14 cellular contexts compared by ENCODE assay signal in the genomic region with DNA sequence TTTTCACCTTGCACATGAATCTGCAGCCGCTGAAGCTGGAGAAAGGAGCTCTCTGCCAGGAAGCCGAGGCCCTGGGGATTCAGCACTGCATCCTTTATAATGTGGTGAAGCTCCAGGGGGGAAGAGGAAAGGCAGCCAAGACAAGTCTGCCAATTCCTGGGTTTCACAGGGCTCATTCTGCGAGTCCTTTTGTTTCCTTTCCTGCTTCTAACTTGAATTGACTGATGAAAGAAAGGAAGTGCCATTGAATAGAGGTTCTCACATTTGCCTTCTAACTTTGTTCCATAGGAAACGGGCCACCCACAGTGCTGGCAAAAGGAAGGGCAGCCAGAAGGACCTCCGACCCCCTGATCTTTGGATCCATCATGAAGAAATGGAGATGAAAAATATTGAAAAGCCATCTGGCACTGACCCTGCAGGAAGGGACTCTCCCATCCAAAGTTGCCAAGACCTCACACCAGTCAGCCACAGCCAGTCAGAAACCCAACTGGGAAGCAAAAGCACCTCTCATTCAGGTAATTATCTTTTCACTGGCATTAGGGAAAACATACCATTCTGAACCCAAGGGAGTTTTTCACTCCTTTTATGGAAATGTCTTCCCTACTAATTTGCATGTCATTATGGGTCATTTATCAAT.
DNase-seq lines count a peak whose midpoint lies in the region; ATAC-seq and TF ChIP-seq lines count a peak whose summit lies in the region.
"Had no signal": no experiment of that assay in that cellular context is flagged by ENCODE, and none has a peak within 500 bp of the region (broad histone marks: within the 10 kb centered on the region; RNA-seq: fewer than 3 reads in every experiment).

No MANE protein-coding gene starts in this region.

- H2AFZ ChIP-seq in GM23248 = no peak overlapping the region

- no peaks in the 10 kb centered on the region for H3K27me3 ChIP-seq in liver (ENCODE audit: control insufficient read depth in 4 of 4, insufficient read depth in 4 of 4, low read length in 3 of 4)
- no peaks in the 10 kb centered on the region for H3K27me3 ChIP-seq in right lobe of liver
- H3K27me3 ChIP-seq in testis = no peaks in the 10 kb centered on the region
- no peaks in the 10 kb centered on the region for H3K27me3 ChIP-seq in GM23248 (replicated peaks; ENCODE audit: insufficient read depth)
- H3K27me3 ChIP-seq: gastroesophageal sphincter, pancreas had no signal

- H3K36me3 ChIP-seq in liver (ENCODE audit: control insufficient read depth in 4 of 4, insufficient read depth in 3 of 4, low read depth in 1 of 4, low read length in 3 of 4) (no peaks in the 10 kb centered on the region), right lobe of liver (no peaks in the 10 kb centered on the region), testis (ENCODE audit: low read depth, missing control alignments) (no peaks in the 10 kb centered on the region), GM23248 (ENCODE audit: low read depth) (no peaks in the 10 kb centered on the region)
- H3K36me3 ChIP-seq: gastroesophageal sphincter, pancreas had no signal

- no peak overlapping the region for H3K27ac ChIP-seq in liver (ENCODE audit: low read depth in 1 of 2, low read length in 2 of 2)
- H3K27ac ChIP-seq in right lobe of liver = no peak overlapping the region
- H3K27ac ChIP-seq in testis = no peak overlapping the region
- H3K27ac ChIP-seq in GM23248 = no peak overlapping the region
- H3K27ac ChIP-seq: gastroesophageal sphincter, pancreas, VCaP had no signal

- no peaks in the 10 kb centered on the region for H3K4me1 ChIP-seq in liver (ENCODE audit: control insufficient read depth in 4 of 4, insufficient read depth in 4 of 4, low read length in 3 of 4)
- no peaks in the 10 kb centered on the region for H3K4me1 ChIP-seq in right lobe of liver
- peaks cover 17% of the 10 kb centered on the region for H3K4me1 ChIP-seq in testis
- no peaks in the 10 kb centered on the region for H3K4me1 ChIP-seq in GM23248 (ENCODE audit: insufficient read depth)
- H3K4me1 ChIP-seq: pancreas had no signal

- DNase-seq in right lobe of liver (no peak), astrocyte of the hippocampus (ENCODE audit: low read depth, low spot score) (peak; percentile 92), iPS DF 4.7 (ENCODE audit: extremely low read depth, low spot score) (peak; percentile 41), testis (peak; percentile 55), GM23248 (no peak)
- DNase-seq: ACHN, MV-4-11, pancreas had no signal

- H3K4me3 ChIP-seq in liver (ENCODE audit: low read depth in 1 of 3, low read length in 3 of 3) = no peak overlapping the region
- no peak overlapping the region for H3K4me3 ChIP-seq in right lobe of liver
- H3K4me3 ChIP-seq in testis = no peak overlapping the region
- H3K4me3 ChIP-seq in GM23248 = no peak overlapping the region
- H3K4me3 ChIP-seq: gastroesophageal sphincter, pancreas had no signal

- no peaks in the 10 kb centered on the region for H4K20me1 ChIP-seq in GM23248 (ENCODE audit: insufficient read depth)

- no peak for TF ChIP-seq RAD21 in liver (IDR thresholded peaks at IDR 0.05)

- no peaks in the 10 kb centered on the region for H3K79me2 ChIP-seq in GM23248 (ENCODE audit: insufficient read depth)

- intact Hi-C loops in right lobe of liver (cut with DNase I) (no loop called here), testis (cut with DNase I; ENCODE audit: low total_unique reads) (no loop called here)

- no peaks in the 10 kb centered on the region for H3K9me2 ChIP-seq in GM23248 (ENCODE audit: insufficient read depth)

- TF ChIP-seq POLR2A in right lobe of liver (IDR thresholded peaks at IDR 0.05) (no peak), testis (IDR thresholded peaks at IDR 0.05) (no peak)

- in situ Hi-C loops in GM23248 (cut with MboI) = no loop called here

- H3F3A ChIP-seq in GM23248 (ENCODE audit: insufficient read depth) = no peaks in the 10 kb centered on the region

- H3K4me2 ChIP-seq in GM23248 (ENCODE audit: unreplicated experiment) = no peak overlapping the region

- H3K9me3 ChIP-seq in liver (ENCODE audit: control insufficient read depth in 4 of 4, low read length in 3 of 4) (no peaks in the 10 kb centered on the region), right lobe of liver (no peaks in the 10 kb centered on the region), testis (no peaks in the 10 kb centered on the region), GM23248 (ENCODE audit: low read depth) (no peaks in the 10 kb centered on the region)
- H3K9me3 ChIP-seq: gastroesophageal sphincter, pancreas had no signal

- TF ChIP-seq CTCF in liver (IDR thresholded peaks at IDR 0.05; ENCODE audit: low read depth, low read length, missing input control) = no peak
- TF ChIP-seq CTCF in right lobe of liver (IDR thresholded peaks at IDR 0.05) = no peak
- TF ChIP-seq CTCF in testis (IDR thresholded peaks at IDR 0.05) = no peak

- ATAC-seq in right lobe of liver (no peak), GM21526 (IDR thresholded peaks at IDR 0.05; ENCODE audit: low FRiP score, unreplicated experiment) (no peak), HG03460 (IDR thresholded peaks at IDR 0.05; ENCODE audit: unreplicated experiment) (no peak)
- ATAC-seq: gastroesophageal sphincter; pancreas; stimulated activated effector memory CD8-positive, alpha-beta T cell treated with anti-CD3 and anti-CD28 coated beads, Interleukin-12 subunit alpha, Interleukin-12 subunit beta, amount 100 ng/mL, for 72 hours had no signal

- 21% methylated on average over 5 of the region's 5 CpGs for WGBS in liver
- 17% methylated on average over 5 of the region's 5 CpGs for WGBS in right lobe of liver (ENCODE audit: insufficient coverage, low coverage, low lambda C conversion rate, missing lambda C conversion rate)
- 32 to 45% methylated on average over 5 of the region's 5 CpGs for WGBS in testis, 2 donors
- WGBS in GM23248 (ENCODE audit: low coverage in 1 of 2, low lambda C conversion rate in 2 of 2, missing lambda C conversion rate in 2 of 2), 2 experiments = 14 to 16% methylated on average over 5 of the region's 5 CpGs

- H3K9ac ChIP-seq in liver (ENCODE audit: low read depth in 1 of 2, low read length in 2 of 2) = no peak overlapping the region
- no peak overlapping the region for H3K9ac ChIP-seq in GM23248

TF ChIP-seq in liver, 16 proteins besides CTCF, POLR2A, EP300 and RAD21:
- peak; percentile 82 for TF ChIP-seq NR2F2 (IDR thresholded peaks at IDR 0.05)
- TF ChIP-seq GABPA (IDR thresholded peaks at IDR 0.05 in 1 of 2, conservative IDR thresholded peaks at IDR 0.05 in 1 of 2) = no peak

Comparison
In these comparisons a context has a peak if more than half of its experiments do, and no peak if none do; other contexts are left out.
1. DNase-seq: peak in astrocyte of the hippocampus (single experiment), iPS DF 4.7 (single experiment) and testis (single experiment); none in right lobe of liver (0 of 3) and GM23248 (single experiment).